ENCODE assay signal across 8 cellular contexts in the genomic region with DNA sequence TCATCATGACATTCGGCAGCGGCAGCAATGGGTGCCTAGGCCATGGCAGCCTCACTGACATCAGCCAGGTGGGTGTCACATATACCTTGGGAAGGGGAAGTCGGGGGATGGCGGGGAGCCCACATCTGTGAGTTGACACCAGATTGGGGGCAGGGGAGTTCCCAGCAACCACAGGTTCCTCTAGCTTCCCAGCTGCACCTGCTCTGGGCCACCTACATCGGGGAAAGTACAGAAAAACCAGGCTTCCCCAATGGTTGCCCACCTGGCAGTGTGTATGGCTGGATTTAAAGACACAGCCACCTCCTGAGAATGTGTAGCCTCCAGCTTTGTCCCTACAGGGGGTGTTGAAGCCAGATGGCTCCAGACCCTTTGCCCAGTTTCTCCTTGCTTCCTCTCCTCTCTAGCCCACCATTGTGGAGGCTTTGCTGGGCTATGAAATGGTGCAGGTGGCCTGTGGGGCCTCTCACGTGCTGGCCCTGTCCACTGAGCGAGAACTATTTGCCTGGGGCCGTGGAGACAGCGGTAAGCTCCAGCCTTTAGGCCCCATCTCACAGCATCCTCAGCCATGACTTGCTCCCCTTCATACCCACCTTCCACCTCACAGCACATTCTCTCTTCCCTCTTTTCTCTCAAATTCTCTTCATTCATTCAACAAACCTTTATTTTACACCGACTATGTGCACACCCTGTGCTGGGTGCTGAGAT.
DNase-seq lines count a peak whose midpoint lies in the region; ATAC-seq lines count a peak whose summit lies in the region.

No MANE protein-coding gene starts in this region.

- ATAC-seq in GM18508 (IDR thresholded peaks at IDR 0.05; ENCODE audit: insufficient read depth, unreplicated experiment), result peak; percentile 35
- no peak for ATAC-seq in GM18873 (IDR thresholded peaks at IDR 0.05; ENCODE audit: low FRiP score, unreplicated experiment)

- peak; percentile 87 for DNase-seq in NAMALWA (ENCODE audit: low spot score)
- peak; percentile 74 for DNase-seq in activated naive CD4-positive, alpha-beta T cell treated with anti-CD3 and anti-CD28 coated beads, Interleukin-2, amount 50 U/mL, for 16 hours
- DNase-seq in stimulated activated CD4-positive, alpha-beta T cell treated with anti-CD3 and anti-CD28 coated beads, TNF-alpha, amount 100 ng/mL, for 4 hours (ENCODE audit: low read depth in 3 of 3), result peak in 2 of 3 experiments; percentile 61 to 65
- no peak for DNase-seq in NCI-H1930 (lab: John Stamatoyannopoulos, UW)
- DNase-seq in HUDEP-2 (lab: John Stamatoyannopoulos, UW; ENCODE audit: unreplicated experiment in 76 of 76), result no peak
- no peak for DNase-seq in DMS 273 (lab: John Stamatoyannopoulos, UW; ENCODE audit: unreplicated experiment)

Comparison
In these comparisons a context has a peak if more than half of its experiments do, and no peak if none do; other contexts are left out.
1. DNase-seq: peak in NAMALWA (single experiment), activated naive CD4-positive, alpha-beta T cell treated with anti-CD3 and anti-CD28 coated beads, Interleukin-2, amount 50 U/mL, for 16 hours (single experiment) and stimulated activated CD4-positive, alpha-beta T cell treated with anti-CD3 and anti-CD28 coated beads, TNF-alpha, amount 100 ng/mL, for 4 hours (2 of 3); none in NCI-H1930 (0 of 2), HUDEP-2 (0 of 76) and DMS 273 (single experiment).